Comparison of ENCODE assay signal across 1 cellular context in genomic region chr22:27667121-27667843, GRCh38.
TF ChIP-seq lines count a peak whose summit lies in the region.

No MANE protein-coding gene starts in this region.

TF ChIP-seq in HEK293, 187 proteins besides CTCF, POLR2A, EP300 and RAD21 (continued from another document):
- TF ChIP-seq HIC1 (tag by site-specific recombination; IDR thresholded peaks at IDR 0.05) (no peak), ZNF280D (tag by site-specific recombination; IDR thresholded peaks at IDR 0.05) (no peak), ZBTB11 (tag by site-specific recombination; conservative IDR thresholded peaks at IDR 0.05; ENCODE audit: low read depth) (no peak), ZNF239 (tag by site-specific recombination; IDR thresholded peaks at IDR 0.05) (no peak), ZNF624 (tag by site-specific recombination; IDR thresholded peaks at IDR 0.05) (no peak), ZBTB17 (tag by site-specific recombination; IDR thresholded peaks at IDR 0.05) (no peak), ZNF610 (tag by site-specific recombination; IDR thresholded peaks at IDR 0.05; ENCODE audit: borderline replicate concordance) (no peak), ZFP3 (tag by site-specific recombination; IDR thresholded peaks at IDR 0.05; ENCODE audit: low read depth) (no peak), ZNF140 (tag by site-specific recombination; IDR thresholded peaks at IDR 0.05) (no peak), ZNF510 (tag by site-specific recombination; IDR thresholded peaks at IDR 0.05; ENCODE audit: insufficient replicate concordance) (no peak), PRDM10 (tag by site-specific recombination; IDR thresholded peaks at IDR 0.05) (0 out of 2 replicates have a peak, but pooled peaks have one; percentile 27), ZNF768 (tag by site-specific recombination; IDR thresholded peaks at IDR 0.05) (peak; percentile 85), ZBTB26 (tag by site-specific recombination; optimal IDR thresholded peaks at IDR 0.05) (no peak), ZNF2 (tag by site-specific recombination; IDR thresholded peaks at IDR 0.05) (no peak), ZNF843 (tag by site-specific recombination; IDR thresholded peaks at IDR 0.05) (peak; percentile 75; the same call in 1 of the 2 replicates), ZNF548 (tag by site-specific recombination; IDR thresholded peaks at IDR 0.05) (no peak), ZBTB21 (tag by site-specific recombination; IDR thresholded peaks at IDR 0.05) (peak; percentile 62; the same call in 1 of the 2 replicates), ZNF16 (tag by site-specific recombination; IDR thresholded peaks at IDR 0.05; ENCODE audit: low read depth) (no peak), ZNF488 (tag by site-specific recombination; IDR thresholded peaks at IDR 0.05) (no peak), BCL6B (tag by site-specific recombination; IDR thresholded peaks at IDR 0.05) (no peak), SP7 (tag by site-specific recombination; IDR thresholded peaks at IDR 0.05) (peak; percentile 93), ZNF404 (tag by site-specific recombination; IDR thresholded peaks at IDR 0.05) (no peak), ZNF292 (tag by site-specific recombination; IDR thresholded peaks at IDR 0.05; ENCODE audit: borderline replicate concordance, low read depth) (no peak), KLF16 (tag by site-specific recombination; IDR thresholded peaks at IDR 0.05) (no peak), REST (tag by site-specific recombination; IDR thresholded peaks at IDR 0.05) (no peak)
